ENCODE assay signal across 18 cellular contexts in the genomic region with DNA sequence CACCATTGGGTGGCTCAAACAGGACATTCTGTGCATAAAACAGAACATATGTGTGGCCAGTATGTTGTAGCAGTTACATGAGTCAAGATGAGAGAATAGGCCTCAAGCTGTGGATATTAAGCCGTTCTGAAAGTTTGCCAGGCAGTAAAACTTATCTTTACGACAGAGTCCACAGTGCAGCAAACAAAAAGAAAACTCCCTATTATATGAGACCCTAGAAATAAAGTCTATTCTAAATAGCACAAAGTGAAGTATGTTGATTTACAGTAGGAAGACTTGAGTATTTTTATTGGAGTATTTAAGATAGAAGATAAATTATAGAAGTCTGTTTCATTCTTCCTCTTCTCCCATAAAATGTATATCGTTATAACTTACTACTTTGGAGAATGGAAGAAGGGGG.
"Had no signal": no experiment of that assay in that cellular context is flagged by ENCODE, and none has a peak within 500 bp of the region (broad histone marks: within the 10 kb centered on the region; RNA-seq: fewer than 3 reads in every experiment).

No MANE protein-coding gene starts in this region.

- H3K27ac ChIP-seq: body of pancreas, cardiac muscle cell, gastrocnemius medialis, right lobe of liver, skin epidermis, uterus had no signal

- H3K9me3 ChIP-seq: body of pancreas, gastrocnemius medialis, right lobe of liver, uterus had no signal

- H3K4me1 ChIP-seq: body of pancreas, gastrocnemius medialis, right lobe of liver, uterus had no signal

- H3K4me3 ChIP-seq: body of pancreas, cardiac muscle cell, gastrocnemius medialis, right lobe of liver, skin epidermis, uterus had no signal

- H3K27me3 ChIP-seq: body of pancreas, cardiac muscle cell, gastrocnemius medialis, right lobe of liver, uterus had no signal

- ATAC-seq: body of pancreas; esophagus mucosa; gastrocnemius medialis; right lobe of liver; stimulated activated memory B cell treated with anti-CD40 and anti-IgM and Interleukin-4, amounts not matched to agents 10 μg/mL and 1 μg/mL and 100 μg/mL, for 72 hours had no signal

- H3K36me3 ChIP-seq: cardiac muscle cell, gastrocnemius medialis, right lobe of liver, uterus had no signal

- DNase-seq: activated CD4-positive, alpha-beta T cell treated with anti-CD3 and anti-CD28 coated beads for 1 hour; activated CD4-positive, alpha-beta T cell treated with anti-CD3 and anti-CD28 coated beads, Interleukin-2, amount 50 U/mL, for 1 hour; activated gamma-delta T cell treated with Interleukin-2 at 50 U/mL for 16 hours; activated T-cell treated with anti-CD3 and anti-CD28 coated beads, Interleukin-2, amount 50 U/mL, for 1 hour; anterior cingulate cortex; body of pancreas; effector CD8-positive, alpha-beta T cell; gastrocnemius medialis; hypothalamus; occipital lobe; right lobe of liver; stimulated activated CD4-positive, alpha-beta T cell treated with anti-CD3 and anti-CD28 coated beads, Interleukin-15, amount 100 ng/mL, for 24 hours; trophoblast cell; uterus had no signal
